ENCODE assay signal across 8 cellular contexts in the genomic region with DNA sequence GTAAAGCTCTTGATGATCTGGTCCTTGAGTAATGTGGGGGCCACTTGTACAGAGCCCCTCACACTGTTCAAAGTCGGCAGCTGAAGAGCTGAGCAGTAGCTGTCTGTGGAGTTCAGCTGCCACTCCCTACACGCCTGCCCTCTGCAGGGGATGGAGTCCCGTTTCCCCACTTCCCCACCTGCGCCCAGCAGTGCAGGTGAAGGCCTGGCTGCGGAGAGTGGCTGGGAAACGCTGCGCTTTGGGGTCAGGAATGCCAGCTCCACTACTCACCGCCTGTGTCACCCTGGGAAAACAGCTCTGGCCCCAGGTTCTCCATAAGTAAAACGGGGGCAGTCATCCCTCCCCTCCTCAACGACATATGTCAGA. TPM values are rescaled to one million over a fixed set of nuclear protein-coding genes. Genes with fewer than 3 reads are reported as not detected.
DNase-seq lines count a peak whose midpoint lies in the region; ATAC-seq, FAIRE-seq and TF ChIP-seq lines count a peak whose summit lies in the region.
"Not testable (repeated sequence)": the region's sequence is repeated elsewhere in the genome, so short reads cannot be mapped to it uniquely, and the experiment has no call there.

No MANE protein-coding gene starts in this region.

- not testable (repeated sequence) for H3K9me3 ChIP-seq in A549; iPS-18a (ENCODE audit: control insufficient read depth, low read depth, low read length); ovary

- H3K4me3 ChIP-seq in A549 = peak overlapping the region; percentile 89
- H3K4me3 ChIP-seq in KMS-11 (IDR thresholded peaks at IDR 0.05; ENCODE audit: insufficient read depth, low read depth, low read length) = not testable (repeated sequence)
- peak overlapping the region; percentile 78 for H3K4me3 ChIP-seq in WI38 (ENCODE audit: low read depth, low read length)
- peak overlapping the region; percentile 98 for H3K4me3 ChIP-seq in choroid plexus epithelial cell (ENCODE audit: low read depth, low read length)
- H3K4me3 ChIP-seq in iPS-18a (ENCODE audit: low read length) = peak overlapping the region; percentile 93
- peak overlapping the region; percentile 75 for H3K4me3 ChIP-seq in ovary

- H3K27ac ChIP-seq in A549 (peak overlapping the region; percentile 77 to 92), KMS-11 (peak overlapping the region; percentile 71; the same call in 1 of the 2 replicates), ovary (peak overlapping the region in 1 of 2 donors; percentile 43)
- H3K27ac ChIP-seq in iPS-18a (ENCODE audit: low read length) = not testable (repeated sequence)

- peak overlapping the region; percentile 93 for H2AFZ ChIP-seq in KMS-11 (ENCODE audit: low read depth)

- not testable (repeated sequence) for TF ChIP-seq POLR2A in A549 (IDR thresholded peaks at IDR 0.05; ENCODE audit: low read length); ovary (IDR thresholded peaks at IDR 0.05)

- POLR2A ChIA-PET in A549 (lab: Yijun Ruan, JAX) = interaction anchor here (1.0 to 2.1 kb wide), 3 partner anchors 12 to 237 kb away, joined by 3 to 6 read pairs (median 5); a partner anchor contains a TSS

- not testable (repeated sequence) for FAIRE-seq in A549 (lab: Jason Lieb, UNC)

- peak in 1 of 2 experiments; percentile 17 for DNase-seq in A549 (ENCODE audit: low read depth in 1 of 2, low spot score in 1 of 2)
- DNase-seq in choroid plexus epithelial cell (ENCODE audit: low read depth); ovary: not testable (repeated sequence)

- peak overlapping the region; percentile 76 for H3K4me2 ChIP-seq in A549
- peak overlapping the region; percentile 58 for H3K4me2 ChIP-seq in KMS-11

- CTCF ChIA-PET in A549 (lab: Yijun Ruan, JAX) = interaction anchor here (1.5 to 4.6 kb wide), 8 partner anchors 9 to 327 kb away, joined by 4 to 42 read pairs (median 7); no protein-coding TSS in a partner anchor

- WGBS in A549 (ENCODE audit: missing lambda C conversion rate) = 6% methylated on average over 10 of the region's 10 CpGs
- 0 to 1% (median 1%) methylated on average over 10 of the region's 10 CpGs for WGBS in ovary, 3 donors

- ATAC-seq in A549 = peak; percentile 57 to 60
- ATAC-seq in GM18519 (IDR thresholded peaks at IDR 0.05; ENCODE audit: low FRiP score, unreplicated experiment) = peak; percentile 2
- ATAC-seq in HG02623 (IDR thresholded peaks at IDR 0.05; ENCODE audit: unreplicated experiment) = peak; percentile 10

- peaks cover 18% of the 10 kb centered on the region for H3K79me2 ChIP-seq in KMS-11 (ENCODE audit: insufficient read depth, low read depth)

- H3K9ac ChIP-seq in KMS-11 = peak overlapping the region; percentile 92
- peak overlapping the region; percentile 84 for H3K9ac ChIP-seq in iPS-18a (ENCODE audit: low read length)

- intact Hi-C loops in ovary (cut with DNase I) = not testable (repeated sequence)

- not testable (repeated sequence) for H3K36me3 ChIP-seq in KMS-11 (ENCODE audit: insufficient read depth); iPS-18a (ENCODE audit: control insufficient read depth, low read depth, low read length); ovary

- not testable (repeated sequence) for TF ChIP-seq CTCF in A549 (IDR thresholded peaks at IDR 0.05); KMS-11 (conservative IDR thresholded peaks at IDR 0.05; ENCODE audit: low read depth, low read length); WI38 (IDR thresholded peaks at IDR 0.05; ENCODE audit: low read depth, low read length); choroid plexus epithelial cell (conservative IDR thresholded peaks at IDR 0.05; ENCODE audit: low read depth, low read length); ovary (IDR thresholded peaks at IDR 0.05)

- H4K20me1 ChIP-seq in KMS-11 (ENCODE audit: insufficient read depth) = not testable (repeated sequence)

- H3K4me1 ChIP-seq in A549; KMS-11 (ENCODE audit: low read depth, poor library complexity, severe bottlenecking); iPS-18a (ENCODE audit: control insufficient read depth, low read depth, low read length); ovary (ENCODE audit: insufficient read depth): not testable (repeated sequence)

- TF ChIP-seq EP300 in A549 (IDR thresholded peaks at IDR 0.05); ovary (IDR thresholded peaks at IDR 0.05): not testable (repeated sequence)

- not testable (repeated sequence) for TF ChIP-seq RAD21 in A549 (conservative IDR thresholded peaks at IDR 0.05 in 1 of 2, IDR thresholded peaks at IDR 0.05 in 1 of 2)

- not testable (repeated sequence) for H3K27me3 ChIP-seq in KMS-11 (ENCODE audit: insufficient read depth, low read depth); iPS-18a (ENCODE audit: control insufficient read depth, insufficient read depth, low read length); ovary

RNA-seq across cellular contexts. Expression of a gene that starts 0.5 kb away (rescaled TPM):
- polyA plus RNA-seq in A549 (2011; rRNA removed) (33.0 and 35.2 TPM in 2 replicates), A549 (2017; fragmentation: RNase III; extraction: RNeasy Plus Mini Kit Qiagen cat#74134 plus additional on column Dnase treatment) (25.8 to 30.6 TPM (median 28.1 TPM) in 3 replicates), ovary (10 to 100 TPM; 25.0 to 30.2 TPM)
- 38.9 and 40.1 TPM in 2 replicates for polyA plus RNA-seq in A549 (2012; cell fraction: cytosol; rRNA removed)
- 61.7 and 65.6 TPM in 2 replicates for polyA plus RNA-seq in A549 (2012; cell fraction: nucleus; rRNA removed)
- 45.1 and 49.6 TPM in 2 replicates for polyA minus RNA-seq in A549 (2011; rRNA and poly(A)+ RNA removed)
- 10 to 100 TPM; 15.3 to 33.6 (median 29.2) TPM for total RNA-seq in ovary

Comparison
In these comparisons a context has a peak if more than half of its experiments do, and no peak if none do; other contexts are left out.
1. ATAC-seq: peak in every context shown above with its lines; median percentile 58 in A549; 10 in HG02623; 2 in GM18519.